11 cellular contexts compared by ENCODE assay signal in the genomic region with DNA sequence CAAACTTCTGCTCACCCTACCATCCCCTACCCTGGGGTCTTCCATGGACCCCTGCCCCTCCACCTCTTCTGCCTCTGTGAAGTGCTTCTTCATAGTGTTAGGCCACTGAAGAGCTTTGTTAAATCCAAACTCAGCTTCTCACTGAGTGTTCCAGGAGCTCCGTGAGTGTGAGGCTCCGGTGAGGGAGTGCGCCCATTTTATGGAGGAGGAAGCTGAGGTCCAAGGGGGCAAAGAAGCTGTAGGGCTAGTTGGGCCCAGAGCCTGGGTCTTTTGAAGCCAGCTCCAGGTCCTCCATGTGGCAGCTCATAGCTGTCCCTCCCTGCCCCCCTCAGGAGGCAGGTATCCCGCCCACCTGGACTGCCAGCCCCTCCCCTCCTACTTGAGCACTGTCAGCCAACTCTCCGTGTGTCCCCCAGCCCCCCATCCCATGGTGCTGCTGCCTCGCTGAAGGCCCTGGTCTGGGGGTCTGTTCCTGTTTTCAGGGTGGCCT. TPM values are rescaled to one million over a fixed set of nuclear protein-coding genes. Genes with fewer than 3 reads are reported as not detected.
DNase-seq lines count a peak whose midpoint lies in the region; ATAC-seq and TF ChIP-seq lines count a peak whose summit lies in the region.
"Had no signal": no experiment of that assay in that cellular context is flagged by ENCODE, and none has a peak within 500 bp of the region (broad histone marks: within the 10 kb centered on the region; RNA-seq: fewer than 3 reads in every experiment).

No MANE protein-coding gene starts in this region.

- intact Hi-C loops in heart left ventricle (cut with DNase I) (loop anchor here in 1 of 10 donors (5.0 kb wide), 1 partner anchor 35 kb away; a partner anchor contains a TSS), left ventricle myocardium superior (cut with micrococcal nuclease) (no loop called here), upper lobe of right lung (cut with DNase I) (no loop called here)

- DNase-seq in heart left ventricle, result peak in 2 of 5 donors; percentile 32
- no peak for DNase-seq in left ventricle myocardium superior
- no peak for DNase-seq in activated naive CD8-positive, alpha-beta T cell treated with anti-CD3 and anti-CD28 coated beads for 36 hours
- DNase-seq in upper lobe of right lung, result no peak
- DNase-seq in MV-4-11 (lab: John Stamatoyannopoulos, UW), result no peak
- DNase-seq: activated gamma-delta T cell, NCI-H82, retina had no signal

- 68 to 92% (median 78%) methylated on average over 6 of the region's 6 CpGs for WGBS in heart left ventricle, 4 donors

- peak overlapping the region; percentile 99 for H3K27ac Mint-ChIP-seq in activated naive CD8-positive, alpha-beta T cell treated with anti-CD3 and anti-CD28 coated beads for 36 hours

- H3K9me3 ChIP-seq in heart left ventricle (no peaks in the 10 kb centered on the region), mucosa of stomach (ENCODE audit: control insufficient read depth, low read length) (no peaks in the 10 kb centered on the region), upper lobe of right lung (no peaks in the 10 kb centered on the region)

- peak overlapping the region; percentile 96 for H3K4me3 Mint-ChIP-seq in activated naive CD8-positive, alpha-beta T cell treated with anti-CD3 and anti-CD28 coated beads for 36 hours

- H3K9me3 Mint-ChIP-seq in activated naive CD8-positive, alpha-beta T cell treated with anti-CD3 and anti-CD28 coated beads for 36 hours, result no peaks in the 10 kb centered on the region

- H3K9ac ChIP-seq in mucosa of stomach (ENCODE audit: low read length), result peak overlapping the region; percentile 34

- H3K4me3 ChIP-seq in heart left ventricle (peak overlapping the region in 3 of 12 donors; percentile 3 to 78 (median 34)), mucosa of stomach (ENCODE audit: low read length) (no peak overlapping the region), upper lobe of right lung (peak overlapping the region; percentile 64)

- H3K27me3 ChIP-seq in heart left ventricle, result no peaks in the 10 kb centered on the region
- H3K27me3 ChIP-seq in mucosa of stomach (ENCODE audit: control insufficient read depth, insufficient read depth, low read length), result peaks cover 19% of the 10 kb centered on the region
- no peaks in the 10 kb centered on the region for H3K27me3 ChIP-seq in upper lobe of right lung

- no peak for TF ChIP-seq POLR2A in heart left ventricle (IDR thresholded peaks at IDR 0.05)

- TF ChIP-seq CTCF in heart left ventricle (IDR thresholded peaks at IDR 0.05) (no peak), upper lobe of right lung (IDR thresholded peaks at IDR 0.05) (no peak)

- H3K27me3 Mint-ChIP-seq in activated naive CD8-positive, alpha-beta T cell treated with anti-CD3 and anti-CD28 coated beads for 36 hours, result no peaks in the 10 kb centered on the region

- H3K36me3 ChIP-seq in heart left ventricle (peaks cover 0 to 8% (median 0%) of the 10 kb centered on the region in 9 donors), mucosa of stomach (ENCODE audit: control insufficient read depth, insufficient read depth, low read length) (no peaks in the 10 kb centered on the region), upper lobe of right lung (no peaks in the 10 kb centered on the region)

- H3K27ac ChIP-seq in heart left ventricle (peak overlapping the region; percentile 26 to 98 (median 78)), upper lobe of right lung (peak overlapping the region; percentile 81)

- no peak for ATAC-seq in heart left ventricle
- ATAC-seq in left ventricle myocardium superior, result no peak
- no peak for ATAC-seq in upper lobe of right lung
- ATAC-seq in GM18502 (IDR thresholded peaks at IDR 0.05; ENCODE audit: poor library complexity, unreplicated experiment), result no peak
- no peak for ATAC-seq in GM18498 (IDR thresholded peaks at IDR 0.05; ENCODE audit: unreplicated experiment)

- H3K36me3 Mint-ChIP-seq in activated naive CD8-positive, alpha-beta T cell treated with anti-CD3 and anti-CD28 coated beads for 36 hours, result peaks cover 57% of the 10 kb centered on the region

- H3K4me1 Mint-ChIP-seq in activated naive CD8-positive, alpha-beta T cell treated with anti-CD3 and anti-CD28 coated beads for 36 hours, result peaks cover 75% of the 10 kb centered on the region

- H3K4me1 ChIP-seq in heart left ventricle (peaks cover 0 to 90% (median 60%) of the 10 kb centered on the region in 12 donors), mucosa of stomach (ENCODE audit: control insufficient read depth, insufficient read depth, low read length) (peaks cover 39% of the 10 kb centered on the region), upper lobe of right lung (peaks cover 39% of the 10 kb centered on the region)

RNA-seq across cellular contexts. Expression of a gene that starts 6.0 kb away (rescaled TPM):
- total RNA-seq in heart left ventricle (10 to 100 TPM in 5 of 9 donors, 1 to 10 TPM in 4; 6.4 to 52.8 (median 10.3) TPM), left ventricle myocardium superior (14.0 TPM), upper lobe of right lung (62.3 TPM)
- 1 to 10 TPM; 5.4 to 7.8 TPM for polyA plus RNA-seq in heart left ventricle
- 100 to 1,000 TPM; 215 to 219 TPM for total RNA-seq in activated naive CD8-positive, alpha-beta T cell treated with anti-CD3 and anti-CD28 coated beads for 36 hours

RNA-seq across cellular contexts. Expression of a gene that starts 34.2 kb away (rescaled TPM):
- total RNA-seq in heart left ventricle, result not detected
- polyA plus RNA-seq in heart left ventricle, result not detected
- not detected for total RNA-seq in left ventricle myocardium superior
- under 1 TPM; 0.62 to 0.68 TPM for total RNA-seq in activated naive CD8-positive, alpha-beta T cell treated with anti-CD3 and anti-CD28 coated beads for 36 hours
- total RNA-seq in upper lobe of right lung, result not detected
